In genomic region chr9:36698984-36699383, GRCh38 we compare ENCODE assay signal across 34 cellular contexts.
A peak's percentile ranks its signal among the peaks of the same experiment; 100 is the strongest.
DNase-seq lines count a peak whose midpoint lies in the region; ATAC-seq, FAIRE-seq and TF ChIP-seq lines count a peak whose summit lies in the region.
"Had no signal": no experiment of that assay in that cellular context is flagged by ENCODE, and none has a peak within 500 bp of the region (broad histone marks: within the 10 kb centered on the region; RNA-seq: fewer than 3 reads in every experiment).

No MANE protein-coding gene starts in this region.

- 5% methylated on average over 2 of the region's 3 CpGs for WGBS in A549 (ENCODE audit: missing lambda C conversion rate)
- 56% methylated on average over 3 of the region's 3 CpGs for WGBS in esophagus muscularis mucosa

- no peak for ATAC-seq in A549
- ATAC-seq: CD8-positive, alpha-beta T cell had no signal

- no peaks in the 10 kb centered on the region for H3K27me3 ChIP-seq in BLaER1
- H3K27me3 ChIP-seq in esophagus muscularis mucosa = no peaks in the 10 kb centered on the region
- H3K27me3 ChIP-seq: BE2C; BLaER1 treated with 17β-estradiol and CSF1 and Interleukin-3, amounts not matched to agents 10 nM and 100 nM had no signal

- no peak for FAIRE-seq in A549 (lab: Jason Lieb, UNC)
- FAIRE-seq: A204.1, D721Med, G401.6 had no signal

- H3K4me3 ChIP-seq in A549 (no peak overlapping the region), BLaER1 (peak overlapping the region; percentile 20; the same call in 1 of the 2 replicates), HEK293 (ENCODE audit: low read depth, low read length) (no peak overlapping the region), esophagus muscularis mucosa (no peak overlapping the region), coronary artery (no peak overlapping the region)

- no peaks in the 10 kb centered on the region for H3K4me1 ChIP-seq in A549
- no peaks in the 10 kb centered on the region for H3K4me1 ChIP-seq in BLaER1
- no peaks in the 10 kb centered on the region for H3K4me1 ChIP-seq in HEK293 (ENCODE audit: control insufficient read depth, insufficient read depth, low read length)
- no peaks in the 10 kb centered on the region for H3K4me1 ChIP-seq in esophagus muscularis mucosa
- H3K4me1 ChIP-seq: BE2C; BLaER1 treated with 17β-estradiol and CSF1 and Interleukin-3, amounts not matched to agents 10 nM and 100 nM; Caco-2 had no signal

- TF ChIP-seq EP300 in A549 (IDR thresholded peaks at IDR 0.05) (no peak), esophagus muscularis mucosa (IDR thresholded peaks at IDR 0.05) (no peak)

- TF ChIP-seq POLR2A in A549 (IDR thresholded peaks at IDR 0.05; ENCODE audit: low read length) = no peak
- no peak for TF ChIP-seq POLR2A in esophagus muscularis mucosa (IDR thresholded peaks at IDR 0.05; ENCODE audit: low read depth)

- H3K27ac ChIP-seq in A549 (no peak overlapping the region), BLaER1 (no peak overlapping the region), HEK293 (ENCODE audit: extremely low read depth, low read depth, low read length) (no peak overlapping the region), esophagus muscularis mucosa (replicated peaks in 1 of 4) (no peak overlapping the region), caudate nucleus (ENCODE audit: low read depth, low read length) (no peak overlapping the region), coronary artery (no peak overlapping the region)
- H3K27ac ChIP-seq: 22Rv1; BLaER1 treated with 17β-estradiol and CSF1 and Interleukin-3, amounts not matched to agents 10 nM and 100 nM; C4-2B had no signal

- TF ChIP-seq CTCF in A549 (IDR thresholded peaks at IDR 0.05) (no peak), HEK293 (tag by site-specific recombination; IDR thresholded peaks at IDR 0.05) (no peak), esophagus muscularis mucosa (IDR thresholded peaks at IDR 0.05) (no peak), coronary artery (IDR thresholded peaks at IDR 0.05) (no peak)

- H3K36me3 ChIP-seq in BLaER1 (0 out of 2 replicates have a peak, but pooled peaks cover 5% of the 10 kb centered on the region), HEK293 (ENCODE audit: control insufficient read depth in 2 of 2, insufficient read depth in 1 of 2, low read length in 2 of 2) (no peaks in the 10 kb centered on the region), esophagus muscularis mucosa (no peaks in the 10 kb centered on the region)
- H3K36me3 ChIP-seq: BE2C had no signal

- H3K4me2 ChIP-seq in A549 = no peak overlapping the region
- no peak overlapping the region for H3K4me2 ChIP-seq in BLaER1
- H3K4me2 ChIP-seq: BLaER1 treated with 17β-estradiol and CSF1 and Interleukin-3, amounts not matched to agents 10 nM and 100 nM had no signal

- no peaks in the 10 kb centered on the region for H4K20me1 ChIP-seq in BLaER1
- H4K20me1 ChIP-seq: BLaER1 treated with 17β-estradiol and CSF1 and Interleukin-3, amounts not matched to agents 10 nM and 100 nM had no signal

- CTCF ChIA-PET in A549 (lab: Yijun Ruan, JAX) (no interaction called here), HEK293 (lab: Yijun Ruan, JAX) (no interaction called here)

- no peak overlapping the region for H3K9ac ChIP-seq in BLaER1
- H3K9ac ChIP-seq: BLaER1 treated with 17β-estradiol and CSF1 and Interleukin-3, amounts not matched to agents 10 nM and 100 nM had no signal

- DNase-seq in A549 (ENCODE audit: low read depth in 1 of 2, low spot score in 1 of 2) = no peak
- DNase-seq in esophagus muscularis mucosa (ENCODE audit: extremely low spot score) = peak; percentile 53
- DNase-seq in CD1c-positive myeloid dendritic cell (ENCODE audit: extremely low spot score) = no peak
- DNase-seq in caudate nucleus (lab: John Stamatoyannopoulos, UW) = no peak
- no peak for DNase-seq in SIG-M5 treated with dmso at 0.1 percent for 504 hours (lab: John Stamatoyannopoulos, UW; ENCODE audit: unreplicated experiment)
- no peak for DNase-seq in coronary artery (ENCODE audit: low spot score)
- DNase-seq: 8988T; ACHN; AML-193; BE2C; C1 segment of cervical spinal cord; Caco-2; Calu3; CD4-positive, alpha-beta memory T cell; CD4-positive, alpha-beta T cell; CD4-positive, CD25-positive, alpha-beta regulatory T cell; CD8-positive, alpha-beta memory T cell; CD8-positive, alpha-beta T cell; COR-L47; DMS 273 treated with DMSO at 0.1 percent for 48 hours; DMS153; DMS53; DMS79; DMS79 treated with DMSO at 0.1 percent for 48 hours; DND-41; EL had no signal

- peaks cover 28% of the 10 kb centered on the region; the same call in 2 of the 3 replicates for H3K9me3 ChIP-seq in A549
- peaks cover 33% of the 10 kb centered on the region for H3K9me3 ChIP-seq in BLaER1
- H3K9me3 ChIP-seq in HEK293 (ENCODE audit: control insufficient read depth, insufficient read depth, low read depth, low read length) = no peaks in the 10 kb centered on the region
- H3K9me3 ChIP-seq in esophagus muscularis mucosa = peaks cover 0 to 7% (median 0%) of the 10 kb centered on the region in 4 donors

- POLR2A ChIA-PET in A549 (lab: Yijun Ruan, JAX) = no interaction called here
- POLR2A ChIA-PET in HEK293 (lab: Yijun Ruan, JAX) = no interaction called here

- intact Hi-C loops in esophagus muscularis mucosa (cut with DNase I) = no loop called here

- no peak for TF ChIP-seq RAD21 in A549 (conservative IDR thresholded peaks at IDR 0.05 in 1 of 2, IDR thresholded peaks at IDR 0.05 in 1 of 2)

TF ChIP-seq in A549, 52 proteins besides CTCF, POLR2A, EP300 and RAD21:
- no peak for TF ChIP-seq ZSCAN20 (CRISPR knock-in tag; IDR thresholded peaks at IDR 0.05)
- peak; percentile 75 for TF ChIP-seq ZFP36 (IDR thresholded peaks at IDR 0.05; ENCODE audit: borderline replicate concordance, partially characterized antibody)

TF ChIP-seq in HEK293, 187 proteins besides CTCF, POLR2A, EP300 and RAD21:
- no peak for TF ChIP-seq ZNF623 (tag by site-specific recombination; IDR thresholded peaks at IDR 0.05)
- no peak for TF ChIP-seq ZNF266 (tag by site-specific recombination; IDR thresholded peaks at IDR 0.05; ENCODE audit: low read depth)
- no peak for TF ChIP-seq ZSCAN30 (tag by site-specific recombination; IDR thresholded peaks at IDR 0.05)
- peak; percentile 88; the same call in 1 of the 2 replicates for TF ChIP-seq TRIM28 (IDR thresholded peaks at IDR 0.05; ENCODE audit: borderline replicate concordance, low read length)
- TF ChIP-seq REPIN1 (tag by site-specific recombination; IDR thresholded peaks at IDR 0.05; ENCODE audit: low read depth) = no peak
- no peak for TF ChIP-seq ZNF529 (tag by site-specific recombination; IDR thresholded peaks at IDR 0.05; ENCODE audit: insufficient replicate concordance)
- no peak for TF ChIP-seq ZNF449 (tag by site-specific recombination; IDR thresholded peaks at IDR 0.05)
- no peak for TF ChIP-seq ZNF138 (tag by site-specific recombination; IDR thresholded peaks at IDR 0.05; ENCODE audit: borderline replicate concordance)
- no peak for TF ChIP-seq ZNF747 (tag by site-specific recombination; IDR thresholded peaks at IDR 0.05)
- TF ChIP-seq MEIS1 (CRISPR knock-in tag; IDR thresholded peaks at IDR 0.05; ENCODE audit: borderline replicate concordance) = no peak
- peak; percentile 38 for TF ChIP-seq SETDB1 (IDR thresholded peaks at IDR 0.05; ENCODE audit: insufficient read length, low read length)
- TF ChIP-seq ZNF585B (tag by site-specific recombination; IDR thresholded peaks at IDR 0.05) = peak; percentile 91
- TF ChIP-seq BCL11B (tag by site-specific recombination; IDR thresholded peaks at IDR 0.05; ENCODE audit: low read depth) = no peak
